9 cellular contexts compared by ENCODE assay signal in the genomic region with DNA sequence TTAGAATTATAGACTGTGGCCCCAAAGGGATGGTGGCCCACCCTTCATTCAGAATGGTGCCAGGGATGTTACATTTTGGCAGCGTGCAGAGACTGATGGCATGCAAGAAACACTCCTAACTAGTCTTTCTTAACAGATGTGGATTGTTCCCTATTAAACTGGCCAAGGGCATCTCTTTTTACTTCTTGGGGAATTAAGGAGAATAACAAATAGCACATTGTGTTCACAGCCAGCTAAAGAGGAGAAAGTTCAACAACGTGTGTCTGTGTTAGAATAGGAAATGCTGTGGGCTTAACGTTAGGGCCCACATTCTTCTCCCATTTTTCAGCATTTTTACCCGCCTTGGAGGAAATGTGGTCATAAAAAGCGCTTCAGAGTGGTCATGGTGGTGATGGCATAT.
"Had no signal": no experiment of that assay in that cellular context is flagged by ENCODE, and none has a peak within 500 bp of the region (broad histone marks: within the 10 kb centered on the region; RNA-seq: fewer than 3 reads in every experiment).

No MANE protein-coding gene starts in this region.

- H3K9me3 Mint-ChIP-seq: HFFc6 had no signal

- H3K9me3 ChIP-seq: HAP-1 had no signal

- H3K27ac Mint-ChIP-seq: HFFc6 had no signal

- DNase-seq: GM23248, GOT3, H7, IMR-90 had no signal

- ATAC-seq: HCT116, K562 had no signal

- H3K27ac ChIP-seq: GM23248, HL-60 had no signal

- H3K36me3 ChIP-seq: HAP-1 had no signal

- H3K4me1 ChIP-seq: HAP-1 had no signal

- H3K4me3 Mint-ChIP-seq: HFFc6 had no signal

- H3K4me3 ChIP-seq: GM23248, HAP-1, K562 had no signal
